In genomic region chr3:27114684-27115083, GRCh38 we compare ENCODE assay signal across 25 cellular contexts.
A peak's percentile ranks its signal among the peaks of the same experiment; 100 is the strongest.
DNase-seq lines count a peak whose midpoint lies in the region; ATAC-seq and TF ChIP-seq lines count a peak whose summit lies in the region.
"Had no signal": no experiment of that assay in that cellular context is flagged by ENCODE, and none has a peak within 500 bp of the region (broad histone marks: within the 10 kb centered on the region; RNA-seq: fewer than 3 reads in every experiment).

No MANE protein-coding gene starts in this region.

- H3K36me3 ChIP-seq in ACC112 (ENCODE audit: insufficient read depth, low read length) (no peaks in the 10 kb centered on the region), mucosa of descending colon (ENCODE audit: low read depth) (no peaks in the 10 kb centered on the region)
- H3K36me3 ChIP-seq: prostate gland, thyroid gland had no signal

- peaks cover 7% of the 10 kb centered on the region for H3K36me3 Mint-ChIP-seq in HFFc6 (ENCODE audit: low read depth)
- peaks cover 3% of the 10 kb centered on the region; the same call in 1 of the 2 replicates for H3K36me3 Mint-ChIP-seq in WTC11
- H3K36me3 Mint-ChIP-seq in activated CD4-positive, alpha-beta T cell treated with anti-CD3 and anti-CD28 coated beads, Interleukin-2, amount 10 ng/mL, durations not matched to agents 7 days and 5 days (ENCODE audit: low read depth): no peaks in the 10 kb centered on the region
- H3K36me3 Mint-ChIP-seq: activated CD4-positive, alpha-beta memory T cell treated with anti-CD3 and anti-CD28 coated beads for 36 hours had no signal

- H3K4me1 Mint-ChIP-seq in HFFc6 (ENCODE audit: low read depth) (peaks cover 16% of the 10 kb centered on the region), WTC11 (peaks cover 17% of the 10 kb centered on the region)
- no peaks in the 10 kb centered on the region for H3K4me1 Mint-ChIP-seq in activated CD4-positive, alpha-beta T cell treated with anti-CD3 and anti-CD28 coated beads, Interleukin-2, amount 10 ng/mL, durations not matched to agents 7 days and 5 days
- H3K4me1 Mint-ChIP-seq: central memory CD8-positive, alpha-beta T cell; neural crest cell had no signal

- POLR2A ChIA-PET in WTC11 (lab: Charles Lee): no interaction called here
- POLR2A ChIA-PET in activated CD4-positive, alpha-beta T cell treated with anti-CD3 and anti-CD28 coated beads, Interleukin-2, amount 10 ng/mL, durations not matched to agents 7 days and 5 days (lab: Charles Lee): no interaction called here

- H3K4me3 Mint-ChIP-seq in HFFc6 (no peak overlapping the region), WTC11 (no peak overlapping the region)
- H3K4me3 Mint-ChIP-seq in activated CD4-positive, alpha-beta T cell treated with anti-CD3 and anti-CD28 coated beads, Interleukin-2, amount 10 ng/mL, durations not matched to agents 7 days and 5 days: no peak overlapping the region
- H3K4me3 Mint-ChIP-seq: activated CD4-positive, alpha-beta memory T cell treated with anti-CD3 and anti-CD28 coated beads for 36 hours; CD4-positive, alpha-beta T cell; central memory CD8-positive, alpha-beta T cell; neural crest cell had no signal

- H3K9me3 Mint-ChIP-seq in HFFc6: no peaks in the 10 kb centered on the region
- H3K9me3 Mint-ChIP-seq in WTC11: peaks cover 3% of the 10 kb centered on the region; the same call in 1 of the 2 replicates
- no peaks in the 10 kb centered on the region for H3K9me3 Mint-ChIP-seq in activated CD4-positive, alpha-beta T cell treated with anti-CD3 and anti-CD28 coated beads, Interleukin-2, amount 10 ng/mL, durations not matched to agents 7 days and 5 days
- H3K9me3 Mint-ChIP-seq: activated CD4-positive, alpha-beta memory T cell treated with anti-CD3 and anti-CD28 coated beads for 36 hours; CD4-positive, alpha-beta T cell; central memory CD8-positive, alpha-beta T cell had no signal

- TF ChIP-seq CTCF in HFFc6 (IDR thresholded peaks at IDR 0.05) (no peak), WTC11 (IDR thresholded peaks at IDR 0.05) (no peak), mucosa of descending colon (IDR thresholded peaks at IDR 0.05) (no peak)

- H3K27ac Mint-ChIP-seq in HFFc6 (0 out of 2 replicates have a peak overlapping the region, but pooled peaks have one; percentile 60), WTC11 (no peak overlapping the region)
- H3K27ac Mint-ChIP-seq in activated CD4-positive, alpha-beta T cell treated with anti-CD3 and anti-CD28 coated beads, Interleukin-2, amount 10 ng/mL, durations not matched to agents 7 days and 5 days: no peak overlapping the region
- H3K27ac Mint-ChIP-seq: activated CD4-positive, alpha-beta memory T cell treated with anti-CD3 and anti-CD28 coated beads for 36 hours; CD4-positive, alpha-beta T cell had no signal

- CTCF ChIA-PET in WTC11 (lab: Charles Lee): interaction anchor here (1.3 kb wide), 1 partner anchor 9 kb away, joined by 7 read pairs; no protein-coding TSS in a partner anchor
- CTCF ChIA-PET in activated CD4-positive, alpha-beta T cell treated with anti-CD3 and anti-CD28 coated beads, Interleukin-2, amount 10 ng/mL, durations not matched to agents 7 days and 5 days (lab: Charles Lee): no interaction called here

- DNase-seq in HFFc6: peak; percentile 17
- no peak for DNase-seq in WTC11 (ENCODE audit: low spot score)
- peak; percentile 32 for DNase-seq in fibroblast of peridontal ligament (ENCODE audit: extremely low read depth)
- no peak for DNase-seq in activated CD4-positive, alpha-beta T cell treated with anti-CD3 and anti-CD28 coated beads, Interleukin-2, amount 10 ng/mL, durations not matched to agents 7 days and 5 days
- no peak for DNase-seq in GDM1 (lab: John Stamatoyannopoulos, UW)
- no peak for DNase-seq in mucosa of descending colon
- DNase-seq: activated CD4-positive, alpha-beta memory T cell treated with anti-CD3 and anti-CD28 coated beads for 36 hours; activated naive CD4-positive, alpha-beta T cell; amniotic stem cell; CD4-positive, alpha-beta T cell; erythroblast; left cardiac atrium; NCI-H1694; NCI-H774; PC-9; stimulated activated CD4-positive, alpha-beta T cell treated with anti-CD3 and anti-CD28 coated beads, Interleukin-2, amount 100 ng/mL, for 48 hours; stimulated activated naive CD8-positive, alpha-beta T cell treated with anti-CD3 and anti-CD28 coated beads, Interleukin-15, Interleukin-2, amounts not matched to agents 100 U/mL and 50 U/mL, for 24 hours; T-helper 2 cell; thyroid gland had no signal

- H3K4me1 ChIP-seq in ACC112 (ENCODE audit: control insufficient read depth, insufficient read depth, low read length, unreplicated experiment) (peaks cover 5% of the 10 kb centered on the region), mucosa of descending colon (ENCODE audit: low read depth) (no peaks in the 10 kb centered on the region)
- H3K4me1 ChIP-seq: prostate gland, thyroid gland had no signal

- peak overlapping the region; percentile 27; the same call in 1 of the 2 replicates for H3K27ac ChIP-seq in ACC112 (ENCODE audit: low read depth, low read length)
- H3K27ac ChIP-seq: PC-9, prostate gland, thyroid gland had no signal

- peak; percentile 48 for ATAC-seq in WTC11
- no peak for ATAC-seq in GM21526 (IDR thresholded peaks at IDR 0.05; ENCODE audit: low FRiP score, unreplicated experiment)
- ATAC-seq in mucosa of descending colon: no peak
- ATAC-seq: left cardiac atrium; stimulated activated naive CD8-positive, alpha-beta T cell treated with anti-CD3 and anti-CD28 coated beads, Interleukin-15, Interleukin-2, amounts not matched to agents 100 U/mL and 50 U/mL, for 24 hours had no signal

- no peaks in the 10 kb centered on the region for H3K79me2 ChIP-seq in ACC112 (ENCODE audit: control insufficient read depth, insufficient read depth, low read length, unreplicated experiment)

- no peak overlapping the region for H2AFZ ChIP-seq in ACC112 (ENCODE audit: low read length, unreplicated experiment)
- H2AFZ ChIP-seq: PC-9 had no signal

- no peaks in the 10 kb centered on the region for H3K27me3 ChIP-seq in ACC112 (ENCODE audit: insufficient read depth, low read length)
- H3K27me3 ChIP-seq: thyroid gland had no signal

- intact Hi-C loops in mucosa of descending colon (cut with DNase I, micrococcal nuclease): no loop called here

- H3K27me3 Mint-ChIP-seq in HFFc6 (ENCODE audit: insufficient read depth) (no peaks in the 10 kb centered on the region), WTC11 (ENCODE audit: low read depth) (no peaks in the 10 kb centered on the region)
- H3K27me3 Mint-ChIP-seq in activated CD4-positive, alpha-beta T cell treated with anti-CD3 and anti-CD28 coated beads, Interleukin-2, amount 10 ng/mL, durations not matched to agents 7 days and 5 days: no peaks in the 10 kb centered on the region
- H3K27me3 Mint-ChIP-seq: activated CD4-positive, alpha-beta memory T cell treated with anti-CD3 and anti-CD28 coated beads for 36 hours; CD4-positive, alpha-beta T cell had no signal

- H3K4me3 ChIP-seq in ACC112 (ENCODE audit: low read depth, low read length) (no peak overlapping the region), mucosa of descending colon (no peak overlapping the region)
- H3K4me3 ChIP-seq: PC-9, prostate gland, smooth muscle cell, thyroid gland had no signal

- no peaks in the 10 kb centered on the region for H3K9me3 ChIP-seq in mucosa of descending colon
- H3K9me3 ChIP-seq: prostate gland, thyroid gland had no signal

TF ChIP-seq in WTC11, 78 proteins besides CTCF, POLR2A, EP300 and RAD21:
- TF ChIP-seq ZNF263 (CRISPR knock-in tag; IDR thresholded peaks at IDR 0.05; ENCODE audit: low read depth) (no peak), ETV6 (CRISPR knock-in tag; IDR thresholded peaks at IDR 0.05) (no peak), ERG (CRISPR knock-in tag; IDR thresholded peaks at IDR 0.05) (no peak), ZNF219 (CRISPR knock-in tag; IDR thresholded peaks at IDR 0.05; ENCODE audit: borderline replicate concordance) (no peak), ZNF396 (CRISPR knock-in tag; IDR thresholded peaks at IDR 0.05; ENCODE audit: borderline replicate concordance) (no peak), E2F4 (CRISPR knock-in tag; IDR thresholded peaks at IDR 0.05; ENCODE audit: borderline replicate concordance, low read depth) (no peak), CREB1 (CRISPR knock-in tag; IDR thresholded peaks at IDR 0.05) (no peak)

Comparison
In these comparisons a context has a peak if more than half of its experiments do, and no peak if none do; other contexts are left out.
1. DNase-seq: peak in HFFc6 (single experiment) and fibroblast of peridontal ligament (single experiment); none in WTC11 (single experiment), activated CD4-positive, alpha-beta T cell treated with anti-CD3 and anti-CD28 coated beads, Interleukin-2, amount 10 ng/mL, durations not matched to agents 7 days and 5 days (single experiment), GDM1 (single experiment) and mucosa of descending colon (0 of 3).